8 cellular contexts compared by ENCODE assay signal in genomic region chr3:126083913-126084514, GRCh38. TPM values are rescaled to one million over a fixed set of nuclear protein-coding genes. Genes with fewer than 3 reads are reported as not detected.
DNase-seq lines count a peak whose midpoint lies in the region; ATAC-seq and TF ChIP-seq lines count a peak whose summit lies in the region.

SLC41A3 (minus strand) TSS chr3:126084124; CDS start chr3:126068219, 15,905 bp downstream.

- peak within 1 kb of the TSS; percentile 75 for H3K4me3 ChIP-seq in kidney epithelial cell (ENCODE audit: low read depth, low read length)

- TF ChIP-seq CTCF in kidney epithelial cell (IDR thresholded peaks at IDR 0.05; ENCODE audit: insufficient read depth, low read length, poor library complexity, severe bottlenecking), result peak; percentile 52

- DNase-seq in AG20443 (ENCODE audit: low spot score) (peak; percentile 97), NCI-H226 (peak; percentile 76), cerebellum (ENCODE audit: low spot score) (peak; percentile 90), kidney epithelial cell (ENCODE audit: low read depth) (peak; percentile 34)
- peak; percentile 92 for DNase-seq in activated CD4-positive, CD25-positive, alpha-beta regulatory T cell treated with anti-CD3 and anti-CD28 coated beads, Interleukin-2, amount 50 U/mL, for 72 hours
- DNase-seq in stimulated activated CD4-positive, alpha-beta T cell treated with anti-CD3 and anti-CD28 coated beads, Interleukin-15, amount 100 ng/mL, for 24 hours, result peak; percentile 94

- no peaks in the 10 kb centered on the region for H3K36me3 ChIP-seq in kidney epithelial cell (ENCODE audit: control insufficient read depth, insufficient read depth, low read length)

- H3K27me3 ChIP-seq in kidney epithelial cell (ENCODE audit: control insufficient read depth, insufficient read depth, low read length), result no peaks in the 10 kb centered on the region

- peak; percentile 94 for ATAC-seq in GM19023 (IDR thresholded peaks at IDR 0.05; ENCODE audit: unreplicated experiment)
- ATAC-seq in HG03175 (IDR thresholded peaks at IDR 0.05; ENCODE audit: unreplicated experiment), result peak; percentile 90

RNA-seq across cellular contexts. Expression of gene SLC41A3, which starts in this region (rescaled TPM):
- total RNA-seq in cerebellum, result 46.5 TPM
- total RNA-seq in kidney epithelial cell, result 73.4 and 74.9 TPM in 2 replicates

Comparison
In these comparisons a context has a peak if more than half of its experiments do, and no peak if none do; other contexts are left out.
1. Peak in every context shown above with its lines: DNase-seq, ATAC-seq and H3K4me3 ChIP-seq.
2. DNase-seq: peak in every context shown above with its lines; median percentile 97 in AG20443; 94 in stimulated activated CD4-positive, alpha-beta T cell treated with anti-CD3 and anti-CD28 coated beads, Interleukin-15, amount 100 ng/mL, for 24 hours; 92 in activated CD4-positive, CD25-positive, alpha-beta regulatory T cell treated with anti-CD3 and anti-CD28 coated beads, Interleukin-2, amount 50 U/mL, for 72 hours; 90 in cerebellum; 76 in NCI-H226; 34 in kidney epithelial cell.